In genomic region chr12:72296389-72296788, GRCh38 we compare ENCODE assay signal across 17 cellular contexts. TPM values are rescaled to one million over a fixed set of nuclear protein-coding genes. Genes with fewer than 3 reads are reported as not detected.
DNase-seq lines count a peak whose midpoint lies in the region; ATAC-seq and TF ChIP-seq lines count a peak whose summit lies in the region.
"Had no signal": no experiment of that assay in that cellular context is flagged by ENCODE, and none has a peak within 500 bp of the region (broad histone marks: within the 10 kb centered on the region; RNA-seq: fewer than 3 reads in every experiment).

No MANE protein-coding gene starts in this region.

- DNase-seq in Caki2 (ENCODE audit: low read depth) (peak; percentile 90), MG63 (peak; percentile 64), amniotic epithelial cell (ENCODE audit: low read depth) (peak; percentile 10), kidney glomerular epithelial cell (lab: John Stamatoyannopoulos, UW) (peak; percentile 96), NCI-H128 (lab: John Stamatoyannopoulos, UW; ENCODE audit: unreplicated experiment) (no peak), caudate nucleus (lab: John Stamatoyannopoulos, UW) (no peak), right atrium auricular region (ENCODE audit: low spot score) (no peak)
- DNase-seq: activated CD4-positive, alpha-beta T cell treated with anti-CD3 and anti-CD28 coated beads for 4 hours; activated T-cell treated with anti-CD3 and anti-CD28 coated beads, Interleukin-2, amount 50 U/mL, for 4 hours; adrenal gland; dorsolateral prefrontal cortex; Karpas-422; stimulated activated CD4-positive, alpha-beta T cell treated with anti-CD3 and anti-CD28 coated beads, Interleukin-1b, Interleukin-23, amount 100 ng/mL, for 48 hours; T-helper 1 cell had no signal

- no peaks in the 10 kb centered on the region for H3K4me1 ChIP-seq in right atrium auricular region
- H3K4me1 ChIP-seq: adrenal gland, BLaER1, parathyroid adenoma had no signal

- in situ Hi-C loops in Caki2 (cut with HindIII; ENCODE audit: low pct_unique_long_range_greater_than_20kb, low sequenced_read_pairs) = no loop called here

- no peak overlapping the region for H3K27ac ChIP-seq in caudate nucleus (ENCODE audit: low read depth, low read length)
- no peak overlapping the region for H3K27ac ChIP-seq in right atrium auricular region
- H3K27ac ChIP-seq: adrenal gland, BLaER1, dorsolateral prefrontal cortex, parathyroid adenoma had no signal

- H3K36me3 ChIP-seq in MG63 (no peaks in the 10 kb centered on the region), right atrium auricular region (no peaks in the 10 kb centered on the region)
- H3K36me3 ChIP-seq: adrenal gland, BLaER1 had no signal

- H3K9me3 ChIP-seq in MG63 = peaks cover 2% of the 10 kb centered on the region; the same call in 1 of the 2 replicates
- H3K9me3 ChIP-seq in right atrium auricular region = no peaks in the 10 kb centered on the region
- H3K9me3 ChIP-seq: adrenal gland, BLaER1 had no signal

- H3K4me3 ChIP-seq in MG63 (no peak overlapping the region), right atrium auricular region (no peak overlapping the region)
- H3K4me3 ChIP-seq: adrenal gland, BLaER1, dorsolateral prefrontal cortex had no signal

- TF ChIP-seq CTCF in right atrium auricular region (IDR thresholded peaks at IDR 0.05) = no peak

- ATAC-seq in GM18517 (IDR thresholded peaks at IDR 0.05; ENCODE audit: unreplicated experiment) = no peak
- ATAC-seq: activated T-cell treated with anti-CD3 and anti-CD28 coated beads, Interleukin-2, amount 50 U/mL, for 4 hours had no signal

- no peaks in the 10 kb centered on the region for H3K27me3 ChIP-seq in MG63
- no peaks in the 10 kb centered on the region for H3K27me3 ChIP-seq in right atrium auricular region
- H3K27me3 ChIP-seq: adrenal gland, BLaER1 had no signal

RNA-seq across cellular contexts. Expression of gene TRHDE, which starts 24.2 kb away (rescaled TPM):
- total RNA-seq in Caki2 (2014; rRNA removed; shearing (Covaris generic); ENCODE audit: low replicate concordance) = 26.0 and 36.2 TPM in 2 replicates
- total RNA-seq in MG63 (2014; rRNA removed; shearing (Covaris generic); ENCODE audit: low replicate concordance) = 0.22 and 5.0 TPM in 2 replicates
- total RNA-seq in right atrium auricular region = 1 to 10 TPM in 1 of 2 donors, under 1 TPM in 1; 0.37 to 3.4 TPM
- total RNA-seq: activated T-cell treated with anti-CD3 and anti-CD28 coated beads, Interleukin-2, amount 50 U/mL, for 4 hours had no signal

Comparison
In these comparisons a context has a peak if more than half of its experiments do, and no peak if none do; other contexts are left out.
1. DNase-seq: peak in Caki2 (single experiment), MG63 (single experiment), amniotic epithelial cell (single experiment) and kidney glomerular epithelial cell (single experiment); none in NCI-H128 (single experiment), caudate nucleus (0 of 61) and right atrium auricular region (single experiment).